Comparison of ENCODE assay signal across 18 cellular contexts in genomic region chr9:134320195-134320885, GRCh38. TPM values are rescaled to one million over a fixed set of nuclear protein-coding genes. Genes with fewer than 3 reads are reported as not detected.
DNase-seq lines count a peak whose midpoint lies in the region; ATAC-seq and TF ChIP-seq lines count a peak whose summit lies in the region.
"Had no signal": no experiment of that assay in that cellular context is flagged by ENCODE, and none has a peak within 500 bp of the region (broad histone marks: within the 10 kb centered on the region; RNA-seq: fewer than 3 reads in every experiment).

No MANE protein-coding gene starts in this region.

- H3K4me1 Mint-ChIP-seq in mesothelial cell of epicardium: peaks cover 57% of the 10 kb centered on the region

- peaks cover 0 to 43% of the 10 kb centered on the region in 2 donors for H3K4me1 ChIP-seq in right atrium auricular region

- no peaks in the 10 kb centered on the region for H3K27me3 ChIP-seq in right atrium auricular region
- H3K27me3 ChIP-seq: vagina had no signal

- ATAC-seq in Right ventricle myocardium inferior (no peak), Right ventricle myocardium superior (ENCODE audit: poor library complexity) (no peak), GM21723 (IDR thresholded peaks at IDR 0.05; ENCODE audit: unreplicated experiment) (no peak)
- ATAC-seq: activated CD4-positive, alpha-beta T cell treated with anti-CD3 and anti-CD28 coated beads for 36 hours; activated T-cell treated with anti-CD3 and anti-CD28 coated beads, Interleukin-2, amount 50 U/mL, for 4 hours; natural killer cell; Panc1 had no signal

- H3K9me3 Mint-ChIP-seq in mesothelial cell of epicardium: no peaks in the 10 kb centered on the region
- H3K9me3 Mint-ChIP-seq: activated T-cell treated with anti-CD3 and anti-CD28 coated beads, Interleukin-2, amount 50 U/mL, for 4 hours; natural killer cell had no signal

- H3K36me3 Mint-ChIP-seq in mesothelial cell of epicardium: no peaks in the 10 kb centered on the region
- H3K36me3 Mint-ChIP-seq: natural killer cell had no signal

- H3K36me3 ChIP-seq in right atrium auricular region: no peaks in the 10 kb centered on the region
- H3K36me3 ChIP-seq: vagina had no signal

- H3K27ac ChIP-seq in right atrium auricular region: no peak overlapping the region
- H3K27ac ChIP-seq: vagina had no signal

- no peak overlapping the region for H3K4me3 ChIP-seq in right atrium auricular region
- H3K4me3 ChIP-seq: vagina had no signal

- TF ChIP-seq CTCF in right atrium auricular region (IDR thresholded peaks at IDR 0.05) (no peak), mesothelial cell of epicardium (IDR thresholded peaks at IDR 0.05; ENCODE audit: unreplicated experiment) (no peak)

- peaks cover 8% of the 10 kb centered on the region for H3K27me3 Mint-ChIP-seq in mesothelial cell of epicardium (ENCODE audit: low read depth)

- H3K9me3 ChIP-seq in right atrium auricular region: no peaks in the 10 kb centered on the region
- H3K9me3 ChIP-seq: vagina had no signal

- DNase-seq in Right ventricle myocardium inferior (ENCODE audit: missing footprints) (peak; percentile 49), right atrium auricular region (ENCODE audit: low spot score) (no peak), Right ventricle myocardium superior (peak; percentile 34), mesothelial cell of epicardium (ENCODE audit: low spot score in 2 of 2, unreplicated experiment in 2 of 2) (no peak), NCI-H446 treated with DMSO at 0.1 percent for 48 hours (lab: John Stamatoyannopoulos, UW) (no peak), iPS-NIHi11 (ENCODE audit: low spot score) (no peak), NCI-H1105 (lab: John Stamatoyannopoulos, UW) (no peak)
- DNase-seq: activated CD4-positive, alpha-beta T cell treated with anti-CD3 and anti-CD28 coated beads for 36 hours; activated T-cell treated with anti-CD3 and anti-CD28 coated beads, Interleukin-2, amount 50 U/mL, for 4 hours; cortex of kidney; GF-D8; KG1; natural killer cell; NCI-H524 treated with DMSO at 0.1 percent for 48 hours; stimulated activated naive CD4-positive, alpha-beta T cell treated with Interleukin-2 at 50 U/mL for 16 hours had no signal

- intact Hi-C loops in Right ventricle myocardium inferior (cut with DNase I) (loop anchor here (5.0 to 10.0 kb wide), 2 partner anchors 38 to 54 kb away; no protein-coding TSS in a partner anchor), Right ventricle myocardium superior (cut with DNase I) (no loop called here)

- H3K27ac Mint-ChIP-seq in mesothelial cell of epicardium: no peak overlapping the region
- H3K27ac Mint-ChIP-seq: activated CD4-positive, alpha-beta T cell treated with anti-CD3 and anti-CD28 coated beads for 36 hours; natural killer cell had no signal

- H3K4me3 Mint-ChIP-seq in mesothelial cell of epicardium: peak overlapping the region; percentile 1
- H3K4me3 Mint-ChIP-seq: activated CD4-positive, alpha-beta T cell treated with anti-CD3 and anti-CD28 coated beads for 36 hours; activated T-cell treated with anti-CD3 and anti-CD28 coated beads, Interleukin-2, amount 50 U/mL, for 4 hours; natural killer cell had no signal

RNA-seq across cellular contexts. Expression of gene RXRA, which starts 5.9 kb away (rescaled TPM):
- 91.1 TPM for total RNA-seq in Right ventricle myocardium inferior
- total RNA-seq in right atrium auricular region: 10 to 100 TPM; 34.5 to 50.8 TPM
- total RNA-seq in Right ventricle myocardium superior: 89.0 TPM
- 43.7 to 46.0 TPM (median 45.0 TPM) in 3 replicates for total RNA-seq in mesothelial cell of epicardium

Comparison
In these comparisons a context has a peak if more than half of its experiments do, and no peak if none do; other contexts are left out.
1. DNase-seq: peak in Right ventricle myocardium inferior (single experiment) and Right ventricle myocardium superior (single experiment); none in right atrium auricular region (single experiment), mesothelial cell of epicardium (0 of 2), NCI-H446 treated with DMSO at 0.1 percent for 48 hours (single experiment), iPS-NIHi11 (single experiment) and NCI-H1105 (single experiment).